Comparison of ENCODE assay signal across 17 cellular contexts in the genomic region with DNA sequence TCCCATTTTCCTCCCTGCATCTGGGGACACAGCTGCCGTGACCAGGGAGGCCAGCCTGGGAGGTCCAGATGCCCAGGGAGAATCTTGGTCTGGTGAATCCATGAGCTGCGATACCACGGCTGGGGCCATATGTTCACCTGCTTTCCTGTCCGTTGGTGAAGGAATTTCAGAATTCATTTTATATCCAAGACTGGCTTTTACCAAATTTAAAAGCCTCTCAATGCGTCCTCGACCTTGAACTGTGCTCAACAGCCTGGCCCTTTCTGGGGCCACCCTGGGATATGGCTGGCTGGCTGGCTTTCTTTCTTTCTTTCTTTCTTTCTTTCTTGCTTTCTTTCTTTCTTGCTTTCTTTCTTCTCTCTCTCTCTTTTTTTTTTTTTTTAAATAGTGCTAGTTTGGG. TPM values are rescaled to one million over a fixed set of nuclear protein-coding genes. Genes with fewer than 3 reads are reported as not detected.
A peak's percentile ranks its signal among the peaks of the same experiment; 100 is the strongest.
DNase-seq lines count a peak whose midpoint lies in the region; ATAC-seq, FAIRE-seq and TF ChIP-seq lines count a peak whose summit lies in the region.
"Had no signal": no experiment of that assay in that cellular context is flagged by ENCODE, and none has a peak within 500 bp of the region (broad histone marks: within the 10 kb centered on the region; RNA-seq: fewer than 3 reads in every experiment).

No MANE protein-coding gene starts in this region.

- H3K79me2 ChIP-seq in smooth muscle cell (ENCODE audit: low read depth), result no peaks in the 10 kb centered on the region

- H3K27ac ChIP-seq in BLaER1 treated with 17β-estradiol and CSF1 and Interleukin-3, amounts not matched to agents 10 nM and 100 nM, result peak overlapping the region; percentile 68 to 85 (median 80); a peak in 21 of 22 replicates
- peak overlapping the region; percentile 94 to 99 for H3K27ac ChIP-seq in kidney (ENCODE audit: low read depth in 2 of 2, low read length in 2 of 2)
- peak overlapping the region; percentile 94 for H3K27ac ChIP-seq in smooth muscle cell (ENCODE audit: low read depth)

- ATAC-seq in T-helper 17 cell, result no peak
- ATAC-seq in HG02588 (IDR thresholded peaks at IDR 0.05; ENCODE audit: unreplicated experiment), result no peak
- ATAC-seq in HG02852 (IDR thresholded peaks at IDR 0.05; ENCODE audit: unreplicated experiment), result no peak
- ATAC-seq: activated CD8-positive, alpha-beta memory T cell treated with anti-CD3 and anti-CD28 coated beads, Interleukin-2, amount 10 ng/mL, durations not matched to agents 7 days and 5 days; naive thymus-derived CD8-positive, alpha-beta T cell; stimulated activated naive CD8-positive, alpha-beta T cell treated with anti-CD3 and anti-CD28 coated beads, Interleukin-15, Interleukin-2, amounts not matched to agents 100 U/mL and 50 U/mL, for 24 hours had no signal

- no peak overlapping the region for H3K4me3 Mint-ChIP-seq in T-helper 17 cell
- H3K4me3 Mint-ChIP-seq: activated B cell treated with CpG ODN at 0.5 μM for 24 hours; activated CD8-positive, alpha-beta memory T cell treated with anti-CD3 and anti-CD28 coated beads, Interleukin-2, amount 10 ng/mL, durations not matched to agents 7 days and 5 days; B cell; naive thymus-derived CD8-positive, alpha-beta T cell had no signal

- peaks cover 27 to 76% (median 36%) of the 10 kb centered on the region in 10 experiments for H3K4me1 ChIP-seq in BLaER1 treated with 17β-estradiol and CSF1 and Interleukin-3, amounts not matched to agents 10 nM and 100 nM
- peaks cover 20 to 32% of the 10 kb centered on the region in 2 donors for H3K4me1 ChIP-seq in kidney (ENCODE audit: control insufficient read depth in 1 of 2, insufficient read depth in 1 of 2, low read depth in 1 of 2, low read length in 2 of 2)
- H3K4me1 ChIP-seq in smooth muscle cell (ENCODE audit: low read depth), result peaks cover 12% of the 10 kb centered on the region

- H3K4me2 ChIP-seq in BLaER1 treated with 17β-estradiol and CSF1 and Interleukin-3, amounts not matched to agents 10 nM and 100 nM, result peak overlapping the region; percentile 62 to 84 (median 75)
- no peak overlapping the region for H3K4me2 ChIP-seq in smooth muscle cell

- peaks cover 9% of the 10 kb centered on the region for H3F3A ChIP-seq in smooth muscle cell (ENCODE audit: low read depth)

- peaks cover 8% of the 10 kb centered on the region for H3K36me3 Mint-ChIP-seq in T-helper 17 cell (ENCODE audit: low read depth)

- peaks cover 3% of the 10 kb centered on the region for H3K4me1 Mint-ChIP-seq in T-helper 17 cell

- DNase-seq in T-helper 17 cell, result no peak
- DNase-seq in kidney, result no peak
- no peak for DNase-seq in smooth muscle cell (lab: John Stamatoyannopoulos, UW; ENCODE audit: unreplicated experiment)
- no peak for DNase-seq in 8988T
- DNase-seq in SKM-1 treated with dmso at 0.1 percent for 144 hours (lab: John Stamatoyannopoulos, UW; ENCODE audit: unreplicated experiment), result no peak
- DNase-seq: activated B cell treated with CpG ODN at 0.5 μM for 24 hours; activated CD8-positive, alpha-beta memory T cell treated with anti-CD3 and anti-CD28 coated beads, Interleukin-2, amount 10 ng/mL, durations not matched to agents 7 days and 5 days; left colon; naive thymus-derived CD8-positive, alpha-beta T cell; NCI-H1092 treated with DMSO at 0.1 percent for 48 hours; stimulated activated naive CD8-positive, alpha-beta T cell treated with anti-CD3 and anti-CD28 coated beads, Interleukin-15, Interleukin-2, amounts not matched to agents 100 U/mL and 50 U/mL, for 24 hours had no signal

- no peak overlapping the region for H2AFZ ChIP-seq in smooth muscle cell (ENCODE audit: low read depth)

- no peaks in the 10 kb centered on the region for H4K20me1 ChIP-seq in BLaER1 treated with 17β-estradiol and CSF1 and Interleukin-3, amounts not matched to agents 10 nM and 100 nM
- no peaks in the 10 kb centered on the region for H4K20me1 ChIP-seq in smooth muscle cell (ENCODE audit: low read depth)

- H3K9me3 ChIP-seq in BLaER1 treated with 17β-estradiol and CSF1 and Interleukin-3, amounts not matched to agents 10 nM and 100 nM (replicated peaks in 1 of 11), result peaks cover 8 to 15% (median 12%) of the 10 kb centered on the region in 11 experiments; a peak in 18 of 22 replicates
- H3K9me3 ChIP-seq in T-helper 17 cell (ENCODE audit: control insufficient read depth, low read length, poor library complexity, severe bottlenecking), result no peaks in the 10 kb centered on the region
- H3K9me3 ChIP-seq in kidney (ENCODE audit: control insufficient read depth in 1 of 2, low read length in 2 of 2), result no peaks in the 10 kb centered on the region
- no peaks in the 10 kb centered on the region for H3K9me3 ChIP-seq in smooth muscle cell (replicated peaks; ENCODE audit: low read depth)

- peaks cover 0 to 84% (median 23%) of the 10 kb centered on the region in 11 experiments; a peak in 17 of 22 replicates for H3K36me3 ChIP-seq in BLaER1 treated with 17β-estradiol and CSF1 and Interleukin-3, amounts not matched to agents 10 nM and 100 nM
- H3K36me3 ChIP-seq in kidney (ENCODE audit: control insufficient read depth in 1 of 2, insufficient read depth in 2 of 2, low read length in 2 of 2), result peaks cover 2 to 33% of the 10 kb centered on the region in 2 donors
- H3K36me3 ChIP-seq in smooth muscle cell (ENCODE audit: low read depth), result no peaks in the 10 kb centered on the region

- no peak for TF ChIP-seq CTCF in kidney (IDR thresholded peaks at IDR 0.05; ENCODE audit: borderline replicate concordance, extremely low read depth, insufficient read depth)
- no peak for TF ChIP-seq CTCF in smooth muscle cell (IDR thresholded peaks at IDR 0.05; ENCODE audit: borderline replicate concordance, insufficient read depth, poor library complexity, severe bottlenecking)

- no peaks in the 10 kb centered on the region for H3K27me3 Mint-ChIP-seq in T-helper 17 cell
- H3K27me3 Mint-ChIP-seq: activated B cell treated with CpG ODN at 0.5 μM for 24 hours; activated CD8-positive, alpha-beta memory T cell treated with anti-CD3 and anti-CD28 coated beads, Interleukin-2, amount 10 ng/mL, durations not matched to agents 7 days and 5 days; B cell; naive thymus-derived CD8-positive, alpha-beta T cell had no signal

- H3K9ac ChIP-seq in BLaER1 treated with 17β-estradiol and CSF1 and Interleukin-3, amounts not matched to agents 10 nM and 100 nM, result peak overlapping the region; percentile 0 to 71 (median 57); a peak in 15 of 22 replicates
- H3K9ac ChIP-seq in kidney (ENCODE audit: low read length in 2 of 2), result peak overlapping the region; percentile 49 to 54
- H3K9ac ChIP-seq in smooth muscle cell (ENCODE audit: low read depth), result no peak overlapping the region

- no peaks in the 10 kb centered on the region for H3K27me3 ChIP-seq in BLaER1 treated with 17β-estradiol and CSF1 and Interleukin-3, amounts not matched to agents 10 nM and 100 nM
- H3K27me3 ChIP-seq in smooth muscle cell (ENCODE audit: low read depth), result no peaks in the 10 kb centered on the region

- FAIRE-seq in kidney (lab: Jason Lieb, UNC), result no peak
- FAIRE-seq: bronchial epithelial cell had no signal

- H3K4me3 ChIP-seq in BLaER1 treated with 17β-estradiol and CSF1 and Interleukin-3, amounts not matched to agents 10 nM and 100 nM, result no peak overlapping the region
- H3K4me3 ChIP-seq in kidney (ENCODE audit: low read length in 2 of 2) (no peak overlapping the region), smooth muscle cell (no peak overlapping the region)

- intact Hi-C loops in kidney (cut with DNase I), result no loop called here

- 86% methylated on average over 6 of the region's 6 CpGs for WGBS in smooth muscle cell (ENCODE audit: low lambda C conversion rate)

- peak overlapping the region; percentile 56 for H3K27ac Mint-ChIP-seq in T-helper 17 cell
- H3K27ac Mint-ChIP-seq: activated B cell treated with CpG ODN at 0.5 μM for 24 hours; activated CD8-positive, alpha-beta memory T cell treated with anti-CD3 and anti-CD28 coated beads, Interleukin-2, amount 10 ng/mL, durations not matched to agents 7 days and 5 days; B cell; naive thymus-derived CD8-positive, alpha-beta T cell had no signal

RNA-seq across cellular contexts. Expression of gene GDF15, which starts 22.2 kb away (rescaled TPM):
- under 1 TPM; 0.29 to 0.85 TPM for total RNA-seq in T-helper 17 cell
- 51.2 TPM for total RNA-seq in kidney
- polyA plus RNA-seq in kidney (ENCODE audit: insufficient read depth, low read depth, low replicate concordance), result 154 TPM
- 18.8 and 30.9 TPM in 2 replicates for total RNA-seq in smooth muscle cell
- polyA plus RNA-seq in smooth muscle cell, result 40.4 and 42.8 TPM in 2 replicates
- total RNA-seq: activated B cell treated with CpG ODN at 0.5 μM for 24 hours; activated CD8-positive, alpha-beta memory T cell treated with anti-CD3 and anti-CD28 coated beads, Interleukin-2, amount 10 ng/mL, durations not matched to agents 7 days and 5 days; B cell; naive thymus-derived CD8-positive, alpha-beta T cell had no signal
- polyA plus RNA-seq: naive thymus-derived CD8-positive, alpha-beta T cell had no signal

RNA-seq across cellular contexts. Expression of gene PGPEP1, which starts 23.4 kb away (rescaled TPM):
- total RNA-seq in T-helper 17 cell (10 to 100 TPM; 22.0 to 28.3 TPM), kidney (54.5 TPM), smooth muscle cell (11.1 and 11.7 TPM in 2 replicates)
- polyA plus RNA-seq in kidney (ENCODE audit: insufficient read depth, low read depth, low replicate concordance) (76.1 TPM), smooth muscle cell (4.5 and 8.7 TPM in 2 replicates)

RNA-seq across cellular contexts. Expression of gene LRRC25, which starts 33.6 kb away (rescaled TPM):
- total RNA-seq in T-helper 17 cell (1 to 10 TPM in 1 of 2 donors, under 1 TPM in 1; 0.63 to 3.2 TPM), kidney (13.1 TPM), smooth muscle cell (0.67 TPM in 1 of 2 replicates, not detected in the other)
- polyA plus RNA-seq in kidney (ENCODE audit: insufficient read depth, low read depth, low replicate concordance) (2.7 TPM), smooth muscle cell (0.34 TPM in 1 of 2 replicates, not detected in the other)
- total RNA-seq: bronchial epithelial cell, Daoy had no signal

RNA-seq across cellular contexts. Expression of gene LSM4, which starts 40.9 kb away (rescaled TPM):
- total RNA-seq in T-helper 17 cell (10 to 100 TPM; 43.3 to 46.6 TPM), kidney (87.7 TPM), smooth muscle cell (116 and 121 TPM in 2 replicates)
- polyA plus RNA-seq in kidney (ENCODE audit: insufficient read depth, low read depth, low replicate concordance) (245 TPM), smooth muscle cell (156 and 177 TPM in 2 replicates)

RNA-seq across cellular contexts. Expression of gene SSBP4, which starts 55.4 kb away (rescaled TPM):
- 100 to 1,000 TPM; 112 to 113 TPM for total RNA-seq in T-helper 17 cell
- 64.9 TPM for total RNA-seq in kidney
- 74.9 TPM for polyA plus RNA-seq in kidney (ENCODE audit: insufficient read depth, low read depth, low replicate concordance)
- total RNA-seq in smooth muscle cell, result 36.0 and 44.1 TPM in 2 replicates
- polyA plus RNA-seq in smooth muscle cell, result 124 and 133 TPM in 2 replicates

Comparison
In these comparisons a context has a peak if more than half of its experiments do, and no peak if none do; other contexts are left out.
1. RNA of gene GDF15, which starts 22.2 kb away (total RNA-seq): 51.2 TPM in kidney (single experiment) and 18.8 to 30.9 TPM in smooth muscle cell; 0.29 to 0.85 TPM in T-helper 17 cell; every median in the first group is over 10 times any median in the second.
2. Peak in every context shown above with its lines, with median percentiles within 50 percentile points of each other: H3K27ac ChIP-seq.